9 cellular contexts compared by ENCODE assay signal in genomic region chr22:37283393-37283937, GRCh38. TPM values are rescaled to one million over a fixed set of nuclear protein-coding genes. Genes with fewer than 3 reads are reported as not detected.
DNase-seq lines count a peak whose midpoint lies in the region; ATAC-seq and TF ChIP-seq lines count a peak whose summit lies in the region.
"Had no signal": no experiment of that assay in that cellular context is flagged by ENCODE, and none has a peak within 500 bp of the region (broad histone marks: within the 10 kb centered on the region; RNA-seq: fewer than 3 reads in every experiment).

No MANE protein-coding gene starts in this region.

- no peaks in the 10 kb centered on the region for H3K36me3 Mint-ChIP-seq in HFFc6 (ENCODE audit: low read depth)

- intact Hi-C loops in body of pancreas (cut with DNase I) = no loop called here

- H3K4me3 Mint-ChIP-seq in HFFc6 = no peak overlapping the region

- no peaks in the 10 kb centered on the region for H3K4me1 ChIP-seq in body of pancreas

- H3K36me3 ChIP-seq in body of pancreas (replicated peaks in 1 of 2; ENCODE audit: insufficient read depth in 1 of 2, low read depth in 2 of 2) = no peaks in the 10 kb centered on the region

- TF ChIP-seq CTCF in HFFc6 (IDR thresholded peaks at IDR 0.05) (peak; percentile 57), fibroblast of the aortic adventitia (IDR thresholded peaks at IDR 0.05; ENCODE audit: insufficient read depth, low read length) (peak; percentile 56), body of pancreas (IDR thresholded peaks at IDR 0.05) (no peak)

- no peak for ATAC-seq in stimulated activated naive CD8-positive, alpha-beta T cell treated with anti-CD3 and anti-CD28 coated beads, Interleukin-15, Interleukin-2, amounts not matched to agents 100 U/mL and 50 U/mL, for 24 hours
- ATAC-seq in GM18858 (IDR thresholded peaks at IDR 0.05; ENCODE audit: unreplicated experiment) (no peak), GM18511 (IDR thresholded peaks at IDR 0.05; ENCODE audit: unreplicated experiment) (no peak), body of pancreas (no peak), GM18873 (IDR thresholded peaks at IDR 0.05; ENCODE audit: low FRiP score, unreplicated experiment) (no peak)

- H3K27me3 Mint-ChIP-seq in HFFc6 (ENCODE audit: insufficient read depth) = peaks cover 21% of the 10 kb centered on the region

- DNase-seq in HFFc6 (no peak), fibroblast of the aortic adventitia (ENCODE audit: low read depth) (no peak), body of pancreas (no peak)
- peak; percentile 53 to 63 for DNase-seq in activated CD4-positive, alpha-beta T cell treated with anti-CD3 and anti-CD28 coated beads, Interleukin-2, amount 50 U/mL, for 48 hours
- peak; percentile 60 for DNase-seq in stimulated activated naive CD8-positive, alpha-beta T cell treated with anti-CD3 and anti-CD28 coated beads, Interleukin-15, Interleukin-2, amounts not matched to agents 100 U/mL and 50 U/mL, for 24 hours
- DNase-seq: islet precursor cell had no signal

- peaks cover 13% of the 10 kb centered on the region for H3K4me1 Mint-ChIP-seq in HFFc6 (ENCODE audit: low read depth)

- peaks cover 0 to 10% of the 10 kb centered on the region in 2 donors for H3K27me3 ChIP-seq in body of pancreas

- 17 to 50% methylated on average over 4 to 8 of the region's 8 CpGs for WGBS in body of pancreas, 2 donors

- H3K9me3 Mint-ChIP-seq in HFFc6 = no peaks in the 10 kb centered on the region

- H3K4me3 ChIP-seq in fibroblast of the aortic adventitia (ENCODE audit: low read depth, low read length) (no peak overlapping the region), body of pancreas (peak overlapping the region in 1 of 2 donors; percentile 10)

- no peak for TF ChIP-seq POLR2A in body of pancreas (IDR thresholded peaks at IDR 0.05)

- H3K27ac Mint-ChIP-seq in HFFc6 = no peak overlapping the region

- no peaks in the 10 kb centered on the region for H3K9me3 ChIP-seq in body of pancreas

- H3K27ac ChIP-seq in body of pancreas = peak overlapping the region in 1 of 4 donors; percentile 71

RNA-seq across cellular contexts. Expression of gene CYTH4, which starts 1.2 kb away (rescaled TPM):
- under 1 TPM in 1 of 6 experiments, not detected in 5; 0.28 TPM for total RNA-seq in HFFc6 (2021; fragmentation: NEBNext Ultra II Directional; extraction: Animal tissue kit (Norgen Biotek cat#: 25700))
- 0.25 and 0.72 TPM in 2 replicates for total RNA-seq in fibroblast of the aortic adventitia (ENCODE audit: low replicate concordance)
- 1 to 10 TPM; 2.3 to 7.9 TPM for total RNA-seq in body of pancreas

RNA-seq across cellular contexts. Expression of gene RAC2, which starts 39.4 kb away (rescaled TPM):
- 10 to 100 TPM; 29.9 to 57.2 (median 53.5) TPM for total RNA-seq in HFFc6 (2021; fragmentation: NEBNext Ultra II Directional; extraction: Animal tissue kit (Norgen Biotek cat#: 25700))
- total RNA-seq in fibroblast of the aortic adventitia (ENCODE audit: low replicate concordance) (5.6 and 14.4 TPM in 2 replicates), body of pancreas (1 to 10 TPM; 4.3 to 4.9 TPM)

Comparison
In these comparisons a context has a peak if more than half of its experiments do, and no peak if none do; other contexts are left out.
1. DNase-seq: peak in activated CD4-positive, alpha-beta T cell treated with anti-CD3 and anti-CD28 coated beads, Interleukin-2, amount 50 U/mL, for 48 hours (2 of 2) and stimulated activated naive CD8-positive, alpha-beta T cell treated with anti-CD3 and anti-CD28 coated beads, Interleukin-15, Interleukin-2, amounts not matched to agents 100 U/mL and 50 U/mL, for 24 hours (single experiment); none in HFFc6 (single experiment), fibroblast of the aortic adventitia (single experiment) and body of pancreas (0 of 4).
2. CTCF ChIP-seq: peak in HFFc6 (single experiment) and fibroblast of the aortic adventitia (single experiment); none in body of pancreas (0 of 7).